Comparison of ENCODE assay signal across 10 cellular contexts in the genomic region with DNA sequence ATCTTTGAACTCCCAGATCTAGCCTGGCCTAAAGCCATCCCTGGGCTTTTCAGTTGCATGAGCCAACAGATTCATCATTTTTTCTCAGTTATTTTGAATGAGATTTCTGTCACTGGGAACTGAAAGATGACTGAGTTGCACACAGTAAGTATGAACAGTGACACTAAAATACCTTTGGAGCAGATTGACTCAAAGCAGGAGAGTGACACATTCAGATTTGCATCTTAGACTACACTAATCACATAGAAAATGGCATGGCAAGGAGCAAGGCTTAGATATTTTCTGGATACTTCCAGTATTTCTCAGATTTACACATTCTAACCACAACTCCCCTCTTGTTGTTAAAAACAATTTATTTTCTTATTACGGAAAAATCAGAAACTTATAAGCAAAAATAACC. TPM values are rescaled to one million over a fixed set of nuclear protein-coding genes. Genes with fewer than 3 reads are reported as not detected.
A peak's percentile ranks its signal among the peaks of the same experiment; 100 is the strongest.
DNase-seq lines count a peak whose midpoint lies in the region; ATAC-seq and TF ChIP-seq lines count a peak whose summit lies in the region.
"Had no signal": no experiment of that assay in that cellular context is flagged by ENCODE, and none has a peak within 500 bp of the region (broad histone marks: within the 10 kb centered on the region; RNA-seq: fewer than 3 reads in every experiment).

No MANE protein-coding gene starts in this region.

- CTCF ChIA-PET in activated CD8-positive, alpha-beta T cell treated with anti-CD3 and anti-CD28 coated beads for 36 hours (lab: Charles Lee): interaction anchor here (1.9 kb wide), 1 partner anchor 33 kb away, joined by 5 read pairs; the partner anchor contains the start of gene SEC62
- CTCF ChIA-PET in activated CD8-positive, alpha-beta T cell treated with anti-CD3 and anti-CD28 coated beads, Interleukin-2, amount 10 ng/mL, durations not matched to agents 7 days and 5 days (lab: Charles Lee): interaction anchor here (0.9 kb wide), 1 partner anchor 10 kb away, joined by 3 read pairs; no protein-coding TSS in a partner anchor
- CTCF ChIA-PET in naive thymus-derived CD4-positive, alpha-beta T cell (lab: Charles Lee): no interaction called here

- H3K27me3 ChIP-seq in naive thymus-derived CD4-positive, alpha-beta T cell (ENCODE audit: control insufficient read depth in 2 of 2, insufficient read depth in 2 of 2, low read length in 2 of 2): no peaks in the 10 kb centered on the region
- H3K27me3 ChIP-seq in right lobe of liver: no peaks in the 10 kb centered on the region
- H3K27me3 ChIP-seq: suprapubic skin had no signal

- ATAC-seq in activated CD8-positive, alpha-beta T cell treated with anti-CD3 and anti-CD28 coated beads for 36 hours: peak; percentile 87
- no peak for ATAC-seq in activated CD8-positive, alpha-beta T cell treated with anti-CD3 and anti-CD28 coated beads, Interleukin-2, amount 10 ng/mL, durations not matched to agents 7 days and 5 days
- ATAC-seq in GM21528 (IDR thresholded peaks at IDR 0.05; ENCODE audit: low FRiP score, unreplicated experiment) (peak; percentile 81), HG03196 (IDR thresholded peaks at IDR 0.05; ENCODE audit: unreplicated experiment) (peak; percentile 85), right lobe of liver (no peak)
- ATAC-seq in naive thymus-derived CD4-positive, alpha-beta T cell: no peak

- H3K27ac ChIP-seq in naive thymus-derived CD4-positive, alpha-beta T cell (ENCODE audit: low read depth, low read length): no peak overlapping the region
- no peak overlapping the region for H3K27ac ChIP-seq in right lobe of liver
- H3K27ac ChIP-seq: SK-N-MC, suprapubic skin had no signal

- TF ChIP-seq POLR2A in right lobe of liver (IDR thresholded peaks at IDR 0.05): no peak

- peak overlapping the region; percentile 69 for H3K27ac Mint-ChIP-seq in activated CD8-positive, alpha-beta T cell treated with anti-CD3 and anti-CD28 coated beads for 36 hours
- no peak overlapping the region for H3K27ac Mint-ChIP-seq in activated CD8-positive, alpha-beta T cell treated with anti-CD3 and anti-CD28 coated beads, Interleukin-2, amount 10 ng/mL, durations not matched to agents 7 days and 5 days
- peak overlapping the region in 5 of 9 donors; percentile 3 to 72 (median 39) for H3K27ac Mint-ChIP-seq in naive thymus-derived CD4-positive, alpha-beta T cell

- H3K9me3 ChIP-seq in naive thymus-derived CD4-positive, alpha-beta T cell (ENCODE audit: control insufficient read depth in 2 of 3, low read length in 3 of 3): no peaks in the 10 kb centered on the region
- H3K9me3 ChIP-seq in right lobe of liver: no peaks in the 10 kb centered on the region
- H3K9me3 ChIP-seq: suprapubic skin had no signal

- no peak for TF ChIP-seq CTCF in activated CD8-positive, alpha-beta T cell treated with anti-CD3 and anti-CD28 coated beads for 36 hours (IDR thresholded peaks at IDR 0.05)
- no peak for TF ChIP-seq CTCF in right lobe of liver (IDR thresholded peaks at IDR 0.05)

- POLR2A ChIA-PET in activated CD8-positive, alpha-beta T cell treated with anti-CD3 and anti-CD28 coated beads for 36 hours (lab: Charles Lee): no interaction called here
- POLR2A ChIA-PET in activated CD8-positive, alpha-beta T cell treated with anti-CD3 and anti-CD28 coated beads, Interleukin-2, amount 10 ng/mL, durations not matched to agents 7 days and 5 days (lab: Charles Lee): no interaction called here
- POLR2A ChIA-PET in naive thymus-derived CD4-positive, alpha-beta T cell (lab: Charles Lee): interaction anchor here (0.7 to 1.7 kb wide), 3 partner anchors 9 to 33 kb away, joined by 3 to 5 read pairs (median 5); partner anchors contain the start of gene SEC62

- no peak for DNase-seq in activated CD8-positive, alpha-beta T cell treated with anti-CD3 and anti-CD28 coated beads for 36 hours
- no peak for DNase-seq in activated CD8-positive, alpha-beta T cell treated with anti-CD3 and anti-CD28 coated beads, Interleukin-2, amount 10 ng/mL, durations not matched to agents 7 days and 5 days
- DNase-seq in naive thymus-derived CD4-positive, alpha-beta T cell: no peak
- DNase-seq in GM03348 (ENCODE audit: low spot score) (no peak), NCI-H524 (lab: John Stamatoyannopoulos, UW) (no peak), right lobe of liver (no peak)

- peaks cover 19% of the 10 kb centered on the region for H3K36me3 Mint-ChIP-seq in activated CD8-positive, alpha-beta T cell treated with anti-CD3 and anti-CD28 coated beads for 36 hours (ENCODE audit: low read depth)
- peaks cover 19% of the 10 kb centered on the region for H3K36me3 Mint-ChIP-seq in activated CD8-positive, alpha-beta T cell treated with anti-CD3 and anti-CD28 coated beads, Interleukin-2, amount 10 ng/mL, durations not matched to agents 7 days and 5 days (ENCODE audit: low read depth)
- H3K36me3 Mint-ChIP-seq in naive thymus-derived CD4-positive, alpha-beta T cell: peaks cover 0 to 29% (median 17%) of the 10 kb centered on the region in 5 donors

- WGBS in right lobe of liver (ENCODE audit: insufficient coverage, low coverage, low lambda C conversion rate, missing lambda C conversion rate): 100% methylated on average over 1 of the region's 1 CpG

- no peak overlapping the region for H3K4me3 ChIP-seq in naive thymus-derived CD4-positive, alpha-beta T cell (ENCODE audit: low read length)
- H3K4me3 ChIP-seq in right lobe of liver: no peak overlapping the region
- H3K4me3 ChIP-seq: SK-N-MC, suprapubic skin had no signal

- no peaks in the 10 kb centered on the region for H3K9me3 Mint-ChIP-seq in activated CD8-positive, alpha-beta T cell treated with anti-CD3 and anti-CD28 coated beads for 36 hours
- H3K9me3 Mint-ChIP-seq in activated CD8-positive, alpha-beta T cell treated with anti-CD3 and anti-CD28 coated beads, Interleukin-2, amount 10 ng/mL, durations not matched to agents 7 days and 5 days (ENCODE audit: insufficient read depth): no peaks in the 10 kb centered on the region
- peaks cover 0 to 6% (median 0%) of the 10 kb centered on the region in 11 donors for H3K9me3 Mint-ChIP-seq in naive thymus-derived CD4-positive, alpha-beta T cell

- no peak overlapping the region for H3K4me3 Mint-ChIP-seq in activated CD8-positive, alpha-beta T cell treated with anti-CD3 and anti-CD28 coated beads for 36 hours
- H3K4me3 Mint-ChIP-seq in activated CD8-positive, alpha-beta T cell treated with anti-CD3 and anti-CD28 coated beads, Interleukin-2, amount 10 ng/mL, durations not matched to agents 7 days and 5 days: no peak overlapping the region
- H3K4me3 Mint-ChIP-seq in naive thymus-derived CD4-positive, alpha-beta T cell: no peak overlapping the region

- peaks cover 0 to 7% (median 4%) of the 10 kb centered on the region in 3 experiments for H3K36me3 ChIP-seq in naive thymus-derived CD4-positive, alpha-beta T cell (ENCODE audit: control insufficient read depth in 2 of 3, insufficient read depth in 3 of 3, low read length in 3 of 3)
- H3K36me3 ChIP-seq in right lobe of liver: peaks cover 0 to 10% (median 0%) of the 10 kb centered on the region in 4 donors

- H3K4me1 ChIP-seq in naive thymus-derived CD4-positive, alpha-beta T cell (ENCODE audit: control insufficient read depth in 2 of 2, insufficient read depth in 2 of 2, low read length in 2 of 2): peaks cover 4 to 25% of the 10 kb centered on the region in 2 donors
- no peaks in the 10 kb centered on the region for H3K4me1 ChIP-seq in right lobe of liver
- H3K4me1 ChIP-seq: suprapubic skin had no signal

- intact Hi-C loops in activated CD8-positive, alpha-beta T cell treated with anti-CD3 and anti-CD28 coated beads for 36 hours (cut with micrococcal nuclease): no loop called here
- intact Hi-C loops in naive thymus-derived CD4-positive, alpha-beta T cell (cut with micrococcal nuclease): no loop called here
- intact Hi-C loops in right lobe of liver (cut with DNase I): no loop called here

- peaks cover 29% of the 10 kb centered on the region for H3K4me1 Mint-ChIP-seq in activated CD8-positive, alpha-beta T cell treated with anti-CD3 and anti-CD28 coated beads for 36 hours (ENCODE audit: low read depth)
- peaks cover 32% of the 10 kb centered on the region for H3K4me1 Mint-ChIP-seq in activated CD8-positive, alpha-beta T cell treated with anti-CD3 and anti-CD28 coated beads, Interleukin-2, amount 10 ng/mL, durations not matched to agents 7 days and 5 days (ENCODE audit: low read depth)
- peaks cover 24 to 53% (median 43%) of the 10 kb centered on the region in 7 donors for H3K4me1 Mint-ChIP-seq in naive thymus-derived CD4-positive, alpha-beta T cell

- no peaks in the 10 kb centered on the region for H3K27me3 Mint-ChIP-seq in activated CD8-positive, alpha-beta T cell treated with anti-CD3 and anti-CD28 coated beads for 36 hours
- no peaks in the 10 kb centered on the region for H3K27me3 Mint-ChIP-seq in activated CD8-positive, alpha-beta T cell treated with anti-CD3 and anti-CD28 coated beads, Interleukin-2, amount 10 ng/mL, durations not matched to agents 7 days and 5 days (ENCODE audit: low read depth)
- H3K27me3 Mint-ChIP-seq in naive thymus-derived CD4-positive, alpha-beta T cell: no peaks in the 10 kb centered on the region

RNA-seq across cellular contexts. Expression of gene SEC62, which starts 32.8 kb away (rescaled TPM):
- total RNA-seq in activated CD8-positive, alpha-beta T cell treated with anti-CD3 and anti-CD28 coated beads for 36 hours: 10 to 100 TPM; 52.5 to 60.2 TPM
- total RNA-seq in activated CD8-positive, alpha-beta T cell treated with anti-CD3 and anti-CD28 coated beads, Interleukin-2, amount 10 ng/mL, durations not matched to agents 7 days and 5 days: 10 to 100 TPM; 46.5 to 49.9 TPM
- 100 to 1,000 TPM in 3 of 5 experiments, 10 to 100 TPM in 2; 75.2 to 156 (median 110) TPM for total RNA-seq in naive thymus-derived CD4-positive, alpha-beta T cell
- 100 to 1,000 TPM in 1 of 2 donors, 10 to 100 TPM in 1; 68.1 to 253 TPM for polyA plus RNA-seq in naive thymus-derived CD4-positive, alpha-beta T cell
- 100 to 1,000 TPM in 3 of 6 experiments, 10 to 100 TPM in 3; 38.5 to 133 (median 96.5) TPM for total RNA-seq in right lobe of liver

RNA-seq across cellular contexts. Expression of gene GPR160, which starts 38.4 kb away (rescaled TPM):
- 1 to 10 TPM; 6.2 to 8.2 TPM for total RNA-seq in activated CD8-positive, alpha-beta T cell treated with anti-CD3 and anti-CD28 coated beads for 36 hours
- 1 to 10 TPM; 5.0 to 7.4 TPM for total RNA-seq in activated CD8-positive, alpha-beta T cell treated with anti-CD3 and anti-CD28 coated beads, Interleukin-2, amount 10 ng/mL, durations not matched to agents 7 days and 5 days
- total RNA-seq in naive thymus-derived CD4-positive, alpha-beta T cell: 10 to 100 TPM in 2 of 5 experiments, 1 to 10 TPM in 3; 6.1 to 44.3 (median 8.7) TPM
- 10 to 100 TPM; 17.1 to 22.8 TPM for polyA plus RNA-seq in naive thymus-derived CD4-positive, alpha-beta T cell
- 1 to 10 TPM; 1.0 to 4.2 (median 1.6) TPM for total RNA-seq in right lobe of liver

Comparison
In these comparisons a context has a peak if more than half of its experiments do, and no peak if none do; other contexts are left out.
1. ATAC-seq: peak in activated CD8-positive, alpha-beta T cell treated with anti-CD3 and anti-CD28 coated beads for 36 hours (single experiment), GM21528 (single experiment) and HG03196 (single experiment); none in activated CD8-positive, alpha-beta T cell treated with anti-CD3 and anti-CD28 coated beads, Interleukin-2, amount 10 ng/mL, durations not matched to agents 7 days and 5 days (single experiment), naive thymus-derived CD4-positive, alpha-beta T cell (single experiment) and right lobe of liver (0 of 4).